ENCODE assay signal across 9 cellular contexts in genomic region chr19:4760285-4760650, GRCh38. TPM values are rescaled to one million over a fixed set of nuclear protein-coding genes. Genes with fewer than 3 reads are reported as not detected.
A peak's percentile ranks its signal among the peaks of the same experiment; 100 is the strongest.
DNase-seq lines count a peak whose midpoint lies in the region; ATAC-seq and TF ChIP-seq lines count a peak whose summit lies in the region.
"Had no signal": no experiment of that assay in that cellular context is flagged by ENCODE, and none has a peak within 500 bp of the region (broad histone marks: within the 10 kb centered on the region; RNA-seq: fewer than 3 reads in every experiment).

No MANE protein-coding gene starts in this region.

- H3K9me3 ChIP-seq in OCI-LY3 (ENCODE audit: insufficient read depth, low read length), result no peaks in the 10 kb centered on the region
- no peaks in the 10 kb centered on the region for H3K9me3 ChIP-seq in endodermal cell (ENCODE audit: control insufficient read depth, low read length)
- no peaks in the 10 kb centered on the region for H3K9me3 ChIP-seq in neuron (ENCODE audit: low read length)
- H3K9me3 ChIP-seq: SJSA1 had no signal

- H3K4me3 Mint-ChIP-seq in Calu3 (ENCODE audit: low read depth, unreplicated experiment) (peak overlapping the region; percentile 39), endodermal cell (peak overlapping the region; percentile 45)

- no peak for ATAC-seq in GM18511 (IDR thresholded peaks at IDR 0.05; ENCODE audit: unreplicated experiment)

- H4K20me1 ChIP-seq in OCI-LY3 (ENCODE audit: insufficient read depth, low read length), result no peaks in the 10 kb centered on the region

- H2AFZ ChIP-seq in OCI-LY3 (ENCODE audit: low read depth, low read length), result no peak overlapping the region
- H2AFZ ChIP-seq in neuron (ENCODE audit: low read depth, low read length), result peak overlapping the region; percentile 66

- no peaks in the 10 kb centered on the region for H3K79me2 ChIP-seq in OCI-LY3 (ENCODE audit: low read length)

- TF ChIP-seq CTCF in Calu3 (IDR thresholded peaks at IDR 0.05; ENCODE audit: unreplicated experiment), result no peak
- TF ChIP-seq CTCF in OCI-LY3 (IDR thresholded peaks at IDR 0.05; ENCODE audit: low read depth, low read length), result no peak
- TF ChIP-seq CTCF in endodermal cell (conservative IDR thresholded peaks at IDR 0.05), result no peak

- H3K4me3 ChIP-seq in OCI-LY3 (ENCODE audit: low read length), result peak overlapping the region; percentile 76
- peak overlapping the region; percentile 67 for H3K4me3 ChIP-seq in endodermal cell (ENCODE audit: low read length)
- peak overlapping the region; percentile 38 for H3K4me3 ChIP-seq in neuron (ENCODE audit: low read length)
- H3K4me3 ChIP-seq: SJSA1 had no signal

- CTCF ChIA-PET in Calu3 (lab: Charles Lee), result interaction anchor here (0.6 kb wide), 1 partner anchor 14 kb away, joined by 4 read pairs; no protein-coding TSS in a partner anchor

- no TSS peak for BruUV-seq in Calu3 (replicated peaks; lab: Mats Ljungman, UMichigan)

- H3K4me2 ChIP-seq in OCI-LY3 (ENCODE audit: low read length), result peak overlapping the region; percentile 84

- H3K4me1 ChIP-seq in OCI-LY3 (ENCODE audit: low read length) (no peaks in the 10 kb centered on the region), endodermal cell (ENCODE audit: control insufficient read depth, insufficient read depth, low read length) (no peaks in the 10 kb centered on the region), neuron (ENCODE audit: insufficient read depth, low read length) (peaks cover 29% of the 10 kb centered on the region)

- H3K27ac Mint-ChIP-seq in Calu3 (ENCODE audit: unreplicated experiment), result no peak overlapping the region
- H3K27ac Mint-ChIP-seq in endodermal cell, result no peak overlapping the region

- DNase-seq in Calu3, result no peak
- DNase-seq in endodermal cell, result no peak
- DNase-seq in SIG-M5 (lab: John Stamatoyannopoulos, UW), result no peak
- DNase-seq in DMS79 (lab: John Stamatoyannopoulos, UW), result no peak
- no peak for DNase-seq in pons (ENCODE audit: low spot score)

- H3K27me3 ChIP-seq in OCI-LY3 (ENCODE audit: low read depth, low read length) (peaks cover 18% of the 10 kb centered on the region; the same call in 1 of the 2 replicates), endodermal cell (ENCODE audit: control insufficient read depth, insufficient read depth, low read length, poor library complexity, severe bottlenecking) (peaks cover 16% of the 10 kb centered on the region), neuron (ENCODE audit: insufficient read depth, low read length) (no peaks in the 10 kb centered on the region)

- H3K4me1 Mint-ChIP-seq in Calu3 (ENCODE audit: low read depth, unreplicated experiment) (no peaks in the 10 kb centered on the region), endodermal cell (peaks cover 3% of the 10 kb centered on the region)

- H3K27me3 Mint-ChIP-seq in Calu3 (ENCODE audit: unreplicated experiment), result peaks cover 13% of the 10 kb centered on the region
- peaks cover 30% of the 10 kb centered on the region for H3K27me3 Mint-ChIP-seq in endodermal cell (ENCODE audit: insufficient read depth)

- H3K36me3 Mint-ChIP-seq in Calu3 (ENCODE audit: insufficient read depth, unreplicated experiment) (peaks cover 6% of the 10 kb centered on the region), endodermal cell (ENCODE audit: low read depth) (no peaks in the 10 kb centered on the region)

- H3K9ac ChIP-seq in OCI-LY3 (ENCODE audit: low read length) (0 out of 2 replicates have a peak overlapping the region, but pooled peaks have one; percentile 19), endodermal cell (ENCODE audit: extremely low read depth, low read length, poor library complexity, severe bottlenecking) (no peak overlapping the region)

- intact Hi-C loops in Calu3 (cut with micrococcal nuclease; ENCODE audit: unreplicated experiment), result no loop called here

- 71 to 89% methylated on average over 8 of the region's 10 CpGs for WGBS in endodermal cell (ENCODE audit: insufficient coverage in 1 of 2, insufficient read length in 1 of 2), 2 experiments

- H3K36me3 ChIP-seq in OCI-LY3 (replicated peaks; ENCODE audit: low read depth, low read length) (no peaks in the 10 kb centered on the region), endodermal cell (ENCODE audit: control insufficient read depth, insufficient read depth, low read length) (no peaks in the 10 kb centered on the region), neuron (ENCODE audit: insufficient read depth, low read length) (no peaks in the 10 kb centered on the region)
- H3K36me3 ChIP-seq: SJSA1 had no signal

- H3K27ac ChIP-seq in OCI-LY3 (ENCODE audit: low read length) (no peak overlapping the region), endodermal cell (ENCODE audit: low read depth, low read length) (no peak overlapping the region)
- H3K27ac ChIP-seq: SJSA1 had no signal

- H3K9me3 Mint-ChIP-seq in Calu3 (ENCODE audit: low read depth, unreplicated experiment), result no peaks in the 10 kb centered on the region
- no peaks in the 10 kb centered on the region for H3K9me3 Mint-ChIP-seq in endodermal cell

RNA-seq across cellular contexts. Expression of gene FEM1A, which starts 31.3 kb away (rescaled TPM):
- total RNA-seq in Calu3 (2022), result 8.8 and 10.2 TPM in 2 replicates
- 10 to 100 TPM; 15.8 to 16.0 TPM for total RNA-seq in endodermal cell
- polyA plus RNA-seq in endodermal cell (2013, experiment 1 of 2), result 7.3 TPM
- 7.7 TPM for polyA plus RNA-seq in endodermal cell (2013, experiment 2 of 2)

RNA-seq across cellular contexts. Expression of gene DPP9, which starts 36.6 kb away (rescaled TPM):
- total RNA-seq in Calu3 (2022) (52.2 and 59.2 TPM in 2 replicates), endodermal cell (10 to 100 TPM; 36.8 to 48.8 TPM)
- polyA plus RNA-seq in endodermal cell (2013, experiment 1 of 2), result 21.0 TPM
- polyA plus RNA-seq in endodermal cell (2013, experiment 2 of 2), result 17.8 TPM
